ENCODE assay signal across 15 cellular contexts in genomic region chr19:55209430-55210119, GRCh38. TPM values are rescaled to one million over a fixed set of nuclear protein-coding genes. Genes with fewer than 3 reads are reported as not detected.
DNase-seq lines count a peak whose midpoint lies in the region; ATAC-seq, FAIRE-seq and TF ChIP-seq lines count a peak whose summit lies in the region.
"Had no signal": no experiment of that assay in that cellular context is flagged by ENCODE, and none has a peak within 500 bp of the region (broad histone marks: within the 10 kb centered on the region; RNA-seq: fewer than 3 reads in every experiment).

PTPRH (minus strand) TSS chr19:55209501; CDS start chr19:55209433, 68 bp downstream.

- whole genome bisulfite sequencing in GM23248 (ENCODE audit: low coverage in 1 of 2, low lambda C conversion rate in 2 of 2, missing lambda C conversion rate in 2 of 2), 2 experiments = 66 to 67% methylated on average over 15 to 18 of the region's 18 CpGs
- WGBS in pancreas, 2 donors = 65 to 71% methylated on average over 18 of the region's 18 CpGs
- 68 to 69% methylated on average over 16 to 18 of the region's 18 CpGs for WGBS in testis, 2 donors

- peak within 1 kb of the TSS; percentile 24; the same call in 1 of the 2 replicates for H3K27ac ChIP-seq in GM23248
- peak within 1 kb of the TSS; percentile 89 for H3K27ac ChIP-seq in duodenal mucosa (ENCODE audit: low read depth, low read length)
- peak within 1 kb of the TSS; percentile 64 to 84 (median 76) for H3K27ac ChIP-seq in pancreas
- H3K27ac ChIP-seq in testis = no peak within 1 kb of the TSS

- H3K9me3 ChIP-seq in GM23248 (ENCODE audit: low read depth) = no peaks in the 10 kb centered on the region
- peaks cover 3 to 5% of the 10 kb centered on the region in 2 donors for H3K9me3 ChIP-seq in duodenal mucosa (ENCODE audit: control insufficient read depth in 1 of 2, low read length in 2 of 2)
- H3K9me3 ChIP-seq in pancreas = no peaks in the 10 kb centered on the region
- H3K9me3 ChIP-seq in testis = no peaks in the 10 kb centered on the region

- intact Hi-C loops in pancreas (cut with DNase I) (no loop called here), testis (cut with DNase I; ENCODE audit: low total_unique reads) (no loop called here)

- H3K9ac ChIP-seq in GM23248 (no peak within 1 kb of the TSS), duodenal mucosa (ENCODE audit: low read depth in 1 of 2, low read length in 2 of 2) (peak within 1 kb of the TSS; percentile 77 to 89)

- H3K36me3 ChIP-seq in GM23248 (ENCODE audit: low read depth) (no peaks in the 10 kb centered on the region), duodenal mucosa (ENCODE audit: control insufficient read depth in 1 of 2, insufficient read depth in 2 of 2, low read length in 2 of 2) (peaks cover 5 to 10% of the 10 kb centered on the region in 2 donors), pancreas (no peaks in the 10 kb centered on the region), testis (ENCODE audit: low read depth, missing control alignments) (no peaks in the 10 kb centered on the region)

- ATAC-seq in pancreas (peak in 3 of 4 donors; percentile 35 to 60 (median 39)), GM18870 (IDR thresholded peaks at IDR 0.05; ENCODE audit: unreplicated experiment) (no peak)
- ATAC-seq: naive thymus-derived CD4-positive, alpha-beta T cell had no signal

- H3K4me3 ChIP-seq in GM23248 (no peak within 1 kb of the TSS), duodenal mucosa (ENCODE audit: low read depth in 1 of 2, low read length in 2 of 2) (peak within 1 kb of the TSS; percentile 66 to 72), pancreas (no peak within 1 kb of the TSS), testis (no peak within 1 kb of the TSS)

- no peaks in the 10 kb centered on the region for H3K79me2 ChIP-seq in GM23248 (ENCODE audit: insufficient read depth)

- H3K4me1 ChIP-seq in GM23248 (ENCODE audit: insufficient read depth) (peaks cover 20% of the 10 kb centered on the region), duodenal mucosa (ENCODE audit: control insufficient read depth in 1 of 2, insufficient read depth in 2 of 2, low read length in 2 of 2) (peaks cover 9 to 10% of the 10 kb centered on the region in 2 donors), pancreas (peaks cover 15 to 23% (median 15%) of the 10 kb centered on the region in 3 donors), testis (peaks cover 5% of the 10 kb centered on the region)

- in situ Hi-C loops in GM23248 (cut with MboI) = no loop called here

- peak within 1 kb of the TSS; percentile 37 for H3K4me2 ChIP-seq in GM23248 (ENCODE audit: unreplicated experiment)

- H3F3A ChIP-seq in GM23248 (ENCODE audit: insufficient read depth) = peaks cover 18% of the 10 kb centered on the region; the same call in 1 of the 2 replicates

- no peaks in the 10 kb centered on the region for H4K20me1 ChIP-seq in GM23248 (ENCODE audit: insufficient read depth)

- FAIRE-seq in pancreas (lab: Jason Lieb, UNC) = no peak
- FAIRE-seq: endometrium, GM18507 had no signal

- no peak within 1 kb of the TSS for H2AFZ ChIP-seq in GM23248

- TF ChIP-seq CTCF in pancreas (IDR thresholded peaks at IDR 0.05) (no peak), testis (IDR thresholded peaks at IDR 0.05) (no peak)

- H3K27me3 ChIP-seq in GM23248 (replicated peaks; ENCODE audit: insufficient read depth) = no peaks in the 10 kb centered on the region
- H3K27me3 ChIP-seq in duodenal mucosa (ENCODE audit: control insufficient read depth in 1 of 2, insufficient read depth in 2 of 2, low read length in 2 of 2) = no peaks in the 10 kb centered on the region
- H3K27me3 ChIP-seq in pancreas = no peaks in the 10 kb centered on the region
- no peaks in the 10 kb centered on the region for H3K27me3 ChIP-seq in testis

- DNase-seq in GM23248 (no peak), NOMO-1 treated with DMSO at 0.1 percent for 48 hours (lab: John Stamatoyannopoulos, UW; ENCODE audit: unreplicated experiment) (peak; percentile 54), pancreas (peak in 5 of 6 donors; percentile 30 to 75 (median 45)), EL (no peak), activated gamma-delta T cell (lab: John Stamatoyannopoulos, UW) (no peak), testis (no peak)
- DNase-seq: DND-41; KBM-7; naive thymus-derived CD4-positive, alpha-beta T cell; NCI-H524; stimulated activated CD4-positive, alpha-beta T cell treated with anti-CD3 and anti-CD28 coated beads, Interleukin-12 subunit alpha, Interleukin-12 subunit beta, amount 100 ng/mL, for 4 hours had no signal

- no peaks in the 10 kb centered on the region for H3K9me2 ChIP-seq in GM23248 (ENCODE audit: insufficient read depth)

- TF ChIP-seq POLR2A in testis (IDR thresholded peaks at IDR 0.05) = no peak

RNA-seq across cellular contexts. Expression of gene PTPRH, which starts in this region (rescaled TPM):
- total RNA-seq in GM23248 (2014; rRNA removed; shearing (Covaris generic)) = 0.43 and 2.9 TPM in 2 replicates
- 0.28 and 0.49 TPM in 2 replicates for polyA plus RNA-seq in GM23248 (2016; fragmentation: Nextera tagmentation; extraction: Ambion mirVana)
- total RNA-seq in pancreas = 10 to 100 TPM in 2 of 6 donors, 1 to 10 TPM in 4; 5.1 to 15.3 (median 8.8) TPM
- polyA plus RNA-seq in pancreas = 1 to 10 TPM; 5.8 to 8.0 TPM
- 10 to 100 TPM in 1 of 2 donors, 1 to 10 TPM in 1; 6.0 to 11.3 TPM for total RNA-seq in testis
- polyA plus RNA-seq in testis (ENCODE audit: insufficient read depth, low read depth, low replicate concordance) = 1.6 TPM
- polyA plus RNA-seq: naive thymus-derived CD4-positive, alpha-beta T cell had no signal

Comparison
In these comparisons a context has a peak if more than half of its experiments do, and no peak if none do; other contexts are left out.
1. DNase-seq: peak in NOMO-1 treated with DMSO at 0.1 percent for 48 hours (single experiment) and pancreas (5 of 6); none in GM23248 (single experiment), EL (single experiment), activated gamma-delta T cell (single experiment) and testis (single experiment).
2. H3K27ac ChIP-seq: peak in GM23248 (single experiment), duodenal mucosa (single experiment) and pancreas (4 of 4); none in testis (0 of 2).
3. H3K4me3 ChIP-seq: peak in duodenal mucosa (2 of 2); none in GM23248 (single experiment), pancreas (0 of 4) and testis (0 of 2).